In genomic region chr21:33945652-33946270, GRCh38 we compare ENCODE assay signal across 11 cellular contexts. TPM values are rescaled to one million over a fixed set of nuclear protein-coding genes. Genes with fewer than 3 reads are reported as not detected.
A peak's percentile ranks its signal among the peaks of the same experiment; 100 is the strongest.
DNase-seq lines count a peak whose midpoint lies in the region; ATAC-seq and TF ChIP-seq lines count a peak whose summit lies in the region.
"Had no signal": no experiment of that assay in that cellular context is flagged by ENCODE, and none has a peak within 500 bp of the region (broad histone marks: within the 10 kb centered on the region; RNA-seq: fewer than 3 reads in every experiment).

No MANE protein-coding gene starts in this region.

- no peaks in the 10 kb centered on the region for H3K27me3 ChIP-seq in CD4-positive, alpha-beta memory T cell (ENCODE audit: insufficient read depth, low read length)
- H3K27me3 ChIP-seq in foreskin keratinocyte = no peaks in the 10 kb centered on the region

- peaks cover 0 to 12% (median 0%) of the 10 kb centered on the region in 8 donors for H3K9me3 Mint-ChIP-seq in CD4-positive, alpha-beta memory T cell
- peaks cover 5% of the 10 kb centered on the region for H3K9me3 Mint-ChIP-seq in activated CD8-positive, alpha-beta T cell treated with anti-CD3 and anti-CD28 coated beads, Interleukin-2, amount 10 ng/mL, durations not matched to agents 7 days and 5 days (ENCODE audit: insufficient read depth)

- POLR2A ChIA-PET in CD4-positive, alpha-beta memory T cell (lab: Charles Lee; ENCODE audit: partially characterized antibody) = interaction anchor here (0.6 to 18.8 kb wide), 7 partner anchors 9 to 137 kb away, joined by 3 to 938 read pairs (median 3); partner anchors contain the start of genes MRPS6 and SLC5A3
- POLR2A ChIA-PET in HEK293 (lab: Yijun Ruan, JAX) = no interaction called here
- POLR2A ChIA-PET in activated CD8-positive, alpha-beta T cell treated with anti-CD3 and anti-CD28 coated beads, Interleukin-2, amount 10 ng/mL, durations not matched to agents 7 days and 5 days (lab: Charles Lee) = interaction anchor here (0.7 to 1.3 kb wide), 2 partner anchors 9 to 577 kb away, joined by 3 to 6 read pairs; no protein-coding TSS in a partner anchor

- no peaks in the 10 kb centered on the region for H3K27me3 Mint-ChIP-seq in CD4-positive, alpha-beta memory T cell
- H3K27me3 Mint-ChIP-seq in activated CD8-positive, alpha-beta T cell treated with anti-CD3 and anti-CD28 coated beads, Interleukin-2, amount 10 ng/mL, durations not matched to agents 7 days and 5 days (ENCODE audit: low read depth) = no peaks in the 10 kb centered on the region

- peak in 4 of 5 donors; percentile 26 to 47 (median 40) for DNase-seq in CD4-positive, alpha-beta memory T cell
- peak; percentile 17 for DNase-seq in activated CD8-positive, alpha-beta T cell treated with anti-CD3 and anti-CD28 coated beads, Interleukin-2, amount 10 ng/mL, durations not matched to agents 7 days and 5 days
- DNase-seq in foreskin keratinocyte (peak; percentile 69 to 81), epidermal melanocyte (ENCODE audit: insufficient read length, low spot score) (no peak), SW 1271 (lab: John Stamatoyannopoulos, UW) (no peak)
- DNase-seq: cortex of kidney, NCI-H2171 treated with DMSO at 0.1 percent for 48 hours, nucleus accumbens had no signal

- CTCF ChIA-PET in CD4-positive, alpha-beta memory T cell (lab: Charles Lee; ENCODE audit: partially characterized antibody) = interaction anchor here (0.6 to 6.2 kb wide), 7 partner anchors 8 to 402 kb away, joined by 3 to 80 read pairs (median 3); no protein-coding TSS in a partner anchor
- CTCF ChIA-PET in HEK293 (lab: Yijun Ruan, JAX) = interaction anchor here (0.6 kb wide), 1 partner anchor 119 kb away, joined by 3 read pairs; no protein-coding TSS in a partner anchor
- CTCF ChIA-PET in activated CD8-positive, alpha-beta T cell treated with anti-CD3 and anti-CD28 coated beads, Interleukin-2, amount 10 ng/mL, durations not matched to agents 7 days and 5 days (lab: Charles Lee) = interaction anchor here (0.7 to 5.3 kb wide), 4 partner anchors 9 to 129 kb away, joined by 3 to 28 read pairs (median 18); partner anchors contain the start of genes MRPS6 and SLC5A3

- H3K4me3 ChIP-seq in CD4-positive, alpha-beta memory T cell (ENCODE audit: low read length in 2 of 2) = no peak overlapping the region
- no peak overlapping the region for H3K4me3 ChIP-seq in HEK293 (ENCODE audit: low read depth, low read length)
- H3K4me3 ChIP-seq: lung had no signal

- no peak overlapping the region for H3K27ac ChIP-seq in CD4-positive, alpha-beta memory T cell (ENCODE audit: low read depth, low read length)
- H3K27ac ChIP-seq in HEK293 (ENCODE audit: extremely low read depth, low read depth, low read length) = no peak overlapping the region
- H3K27ac ChIP-seq in foreskin keratinocyte = peak overlapping the region; percentile 88

- TF ChIP-seq CTCF in HEK293 (tag by site-specific recombination; IDR thresholded peaks at IDR 0.05) = no peak
- TF ChIP-seq CTCF in foreskin keratinocyte (conservative IDR thresholded peaks at IDR 0.05) = no peak

- peaks cover 70% of the 10 kb centered on the region for H3K4me1 ChIP-seq in CD4-positive, alpha-beta memory T cell (ENCODE audit: insufficient read depth, low read length)
- H3K4me1 ChIP-seq in HEK293 (ENCODE audit: control insufficient read depth, insufficient read depth, low read length) (peaks cover 9% of the 10 kb centered on the region), foreskin keratinocyte (peaks cover 17% of the 10 kb centered on the region)

- intact Hi-C loops in CD4-positive, alpha-beta memory T cell (cut with micrococcal nuclease) = loop anchor here (2.0 kb wide), 1 partner anchor 13 kb away; no protein-coding TSS in a partner anchor

- peaks cover 57 to 81% (median 64%) of the 10 kb centered on the region in 4 donors for H3K4me1 Mint-ChIP-seq in CD4-positive, alpha-beta memory T cell
- peaks cover 65% of the 10 kb centered on the region for H3K4me1 Mint-ChIP-seq in activated CD8-positive, alpha-beta T cell treated with anti-CD3 and anti-CD28 coated beads, Interleukin-2, amount 10 ng/mL, durations not matched to agents 7 days and 5 days (ENCODE audit: low read depth)

- H3K27ac Mint-ChIP-seq in CD4-positive, alpha-beta memory T cell = peak overlapping the region; percentile 57 to 99 (median 98)
- peak overlapping the region; percentile 62 for H3K27ac Mint-ChIP-seq in activated CD8-positive, alpha-beta T cell treated with anti-CD3 and anti-CD28 coated beads, Interleukin-2, amount 10 ng/mL, durations not matched to agents 7 days and 5 days

- H3K9me3 ChIP-seq in CD4-positive, alpha-beta memory T cell (ENCODE audit: control insufficient read depth in 1 of 2, low read length in 2 of 2) = no peaks in the 10 kb centered on the region
- H3K9me3 ChIP-seq in HEK293 (ENCODE audit: control insufficient read depth, insufficient read depth, low read depth, low read length) = no peaks in the 10 kb centered on the region

- peak overlapping the region in 6 of 8 donors; percentile 2 to 73 (median 33) for H3K4me3 Mint-ChIP-seq in CD4-positive, alpha-beta memory T cell
- H3K4me3 Mint-ChIP-seq in activated CD8-positive, alpha-beta T cell treated with anti-CD3 and anti-CD28 coated beads, Interleukin-2, amount 10 ng/mL, durations not matched to agents 7 days and 5 days = no peak overlapping the region

- peaks cover 18 to 34% of the 10 kb centered on the region in 2 donors for H3K36me3 Mint-ChIP-seq in CD4-positive, alpha-beta memory T cell
- peaks cover 65% of the 10 kb centered on the region for H3K36me3 Mint-ChIP-seq in activated CD8-positive, alpha-beta T cell treated with anti-CD3 and anti-CD28 coated beads, Interleukin-2, amount 10 ng/mL, durations not matched to agents 7 days and 5 days (ENCODE audit: low read depth)

- no peaks in the 10 kb centered on the region for H3K36me3 ChIP-seq in CD4-positive, alpha-beta memory T cell (ENCODE audit: insufficient read depth, low read length)
- peaks cover 0 to 8% of the 10 kb centered on the region in 2 experiments; a peak in 1 of 3 replicates for H3K36me3 ChIP-seq in HEK293 (ENCODE audit: control insufficient read depth in 2 of 2, insufficient read depth in 1 of 2, low read length in 2 of 2)

- no peak for ATAC-seq in activated CD8-positive, alpha-beta T cell treated with anti-CD3 and anti-CD28 coated beads, Interleukin-2, amount 10 ng/mL, durations not matched to agents 7 days and 5 days
- ATAC-seq in foreskin keratinocyte = peak; percentile 35
- ATAC-seq in GM18517 (IDR thresholded peaks at IDR 0.05; ENCODE audit: unreplicated experiment) = no peak

TF ChIP-seq in HEK293, 187 proteins besides CTCF, POLR2A, EP300 and RAD21:
- TF ChIP-seq ZBTB44 (tag by site-specific recombination; IDR thresholded peaks at IDR 0.05) = no peak
- TF ChIP-seq ZNF362 (tag by site-specific recombination; IDR thresholded peaks at IDR 0.05) = peak; percentile 91
- no peak for TF ChIP-seq ZNF670 (tag by site-specific recombination; IDR thresholded peaks at IDR 0.05; ENCODE audit: low read depth)
- TF ChIP-seq GLIS1 (tag by site-specific recombination; IDR thresholded peaks at IDR 0.05) = no peak
TF ChIP-seq in HEK293: peak in this region for 1.

RNA-seq across cellular contexts. Expression of gene ATP5PO, which starts 30.2 kb away (rescaled TPM):
- total RNA-seq in CD4-positive, alpha-beta memory T cell = 100 to 1,000 TPM; 126 to 143 TPM
- 100 to 1,000 TPM; 318 to 472 TPM for polyA plus RNA-seq in CD4-positive, alpha-beta memory T cell
- 100 to 1,000 TPM; 229 to 231 TPM for total RNA-seq in activated CD8-positive, alpha-beta T cell treated with anti-CD3 and anti-CD28 coated beads, Interleukin-2, amount 10 ng/mL, durations not matched to agents 7 days and 5 days
- total RNA-seq in foreskin keratinocyte = 154 and 181 TPM in 2 replicates
- polyA plus RNA-seq in foreskin keratinocyte = 271 and 310 TPM in 2 replicates

Comparison
In these comparisons a context has a peak if more than half of its experiments do, and no peak if none do; other contexts are left out.
1. DNase-seq: peak in CD4-positive, alpha-beta memory T cell (4 of 5), activated CD8-positive, alpha-beta T cell treated with anti-CD3 and anti-CD28 coated beads, Interleukin-2, amount 10 ng/mL, durations not matched to agents 7 days and 5 days (single experiment) and foreskin keratinocyte (2 of 2); none in epidermal melanocyte (single experiment) and SW 1271 (0 of 2).